ENCODE assay signal across 38 cellular contexts in the genomic region with DNA sequence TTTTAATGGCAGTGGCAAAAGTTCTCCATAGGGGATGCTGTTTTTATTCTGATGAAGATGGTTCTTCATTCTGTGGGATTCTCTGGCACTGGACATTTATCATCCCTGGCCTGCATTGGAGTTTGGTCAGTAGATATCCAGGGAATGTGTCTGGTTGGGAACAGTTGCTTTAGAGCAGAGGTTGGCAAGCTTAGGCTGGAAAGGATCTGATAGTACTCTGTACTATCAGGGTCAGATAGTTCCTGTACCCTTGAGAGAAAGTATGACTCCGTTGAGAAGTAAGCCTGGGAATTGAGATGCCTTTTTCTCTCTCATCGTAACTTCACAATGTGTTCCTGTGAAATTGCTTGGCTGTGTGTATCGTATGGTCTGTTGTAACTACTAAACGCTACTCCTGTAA.
"Had no signal": no experiment of that assay in that cellular context is flagged by ENCODE, and none has a peak within 500 bp of the region (broad histone marks: within the 10 kb centered on the region; RNA-seq: fewer than 3 reads in every experiment).

No MANE protein-coding gene starts in this region.

- H3K9me3 ChIP-seq: adrenal gland, ascending aorta had no signal

- H3K27me3 ChIP-seq: adrenal gland, ascending aorta, cardiac muscle cell had no signal

- H3K4me1 ChIP-seq: adrenal gland, ascending aorta had no signal

- H3K27me3 Mint-ChIP-seq: activated B cell treated with CpG ODN at 0.5 μM for 24 hours; activated CD4-positive, alpha-beta memory T cell treated with anti-CD3 and anti-CD28 coated beads for 36 hours; activated CD4-positive, alpha-beta T cell treated with anti-CD3 and anti-CD28 coated beads, Interleukin-2, amount 10 ng/mL, durations not matched to agents 24 days and 14 days; activated CD8-positive, alpha-beta T cell treated with anti-CD3 and anti-CD28 coated beads for 36 hours; activated naive CD8-positive, alpha-beta T cell treated with anti-CD3 and anti-CD28 coated beads for 36 hours; activated T-helper 17 cell treated with anti-CD3 and anti-CD28 coated beads, Interleukin-2, amount 50 U/mL, for 72 hours; brain; central memory CD8-positive, alpha-beta T cell had no signal

- DNase-seq: activated B cell treated with CpG ODN at 0.5 μM for 24 hours; activated CD4-positive, alpha-beta memory T cell treated with anti-CD3 and anti-CD28 coated beads for 36 hours; activated CD4-positive, alpha-beta T cell treated with anti-CD3 and anti-CD28 coated beads for 4 hours; activated CD4-positive, alpha-beta T cell treated with anti-CD3 and anti-CD28 coated beads, Interleukin-2, amount 10 ng/mL, durations not matched to agents 24 days and 14 days; activated CD4-positive, alpha-beta T cell treated with anti-CD3 and anti-CD28 coated beads, Interleukin-2, amount 50 U/mL, for 1 hour; activated CD4-positive, alpha-beta T cell treated with anti-CD3 and anti-CD28 coated beads, Interleukin-2, amount 50 U/mL, for 4 hours; activated CD4-positive, CD25-positive, alpha-beta regulatory T cell treated with anti-CD3 and anti-CD28 coated beads, Interleukin-2, amount 50 U/mL, for 72 hours; activated CD8-positive, alpha-beta memory T cell treated with anti-CD3 and anti-CD28 coated beads, Interleukin-2, amount 50 U/mL, for 4 hours; activated CD8-positive, alpha-beta T cell treated with anti-CD3 and anti-CD28 coated beads for 36 hours; activated effector memory CD4-positive, alpha-beta T cell treated with anti-CD3 and anti-CD28 coated beads, Interleukin-2, amount 50 U/mL, for 16 hours; activated gamma-delta T cell treated with Interleukin-2 at 50 U/mL for 16 hours; activated naive CD4-positive, alpha-beta T cell; activated naive CD4-positive, alpha-beta T cell treated with anti-CD3 and anti-CD28 coated beads for 36 hours; activated naive CD4-positive, alpha-beta T cell treated with anti-CD3 and anti-CD28 coated beads, Interleukin-2, amount 50 U/mL, for 16 hours; activated naive CD8-positive, alpha-beta T cell treated with anti-CD3 and anti-CD28 coated beads for 36 hours; activated T-cell treated with anti-CD3 and anti-CD28 coated beads for 4 hours; activated T-cell treated with anti-CD3 and anti-CD28 coated beads, Interleukin-2, amount 50 U/mL, for 1 hour; activated T-cell treated with anti-CD3 and anti-CD28 coated beads, Interleukin-2, amount 50 U/mL, for 4 hours; activated T-cell treated with anti-CD3 and anti-CD28 coated beads, Interleukin-2, amount 50 U/mL, for 72 hours; adrenal gland; amygdala; anterior cingulate cortex; caudate nucleus; T-helper 1 cell; T-helper 2 cell; T-helper 9 cell had no signal

- H3K27ac ChIP-seq: adrenal gland, ascending aorta, cardiac muscle cell, VCaP had no signal

- H3K36me3 Mint-ChIP-seq: activated CD4-positive, alpha-beta memory T cell treated with anti-CD3 and anti-CD28 coated beads for 36 hours; activated naive CD4-positive, alpha-beta T cell treated with anti-CD3 and anti-CD28 coated beads, Interleukin-2, amount 50 U/mL, for 72 hours; activated naive CD8-positive, alpha-beta T cell treated with anti-CD3 and anti-CD28 coated beads for 36 hours; brain had no signal

- ATAC-seq: activated CD8-positive, alpha-beta T cell treated with anti-CD3 and anti-CD28 coated beads for 36 hours; activated naive CD4-positive, alpha-beta T cell treated with anti-CD3 and anti-CD28 coated beads, Interleukin-2, amount 50 U/mL, for 72 hours; activated T-cell treated with anti-CD3 and anti-CD28 coated beads, Interleukin-2, amount 50 U/mL, for 4 hours; activated T-cell treated with anti-CD3 and anti-CD28 coated beads, Interleukin-2, amount 50 U/mL, for 72 hours; activated T-helper 17 cell treated with anti-CD3 and anti-CD28 coated beads, Interleukin-2, amount 50 U/mL, for 72 hours had no signal

- H3K4me1 Mint-ChIP-seq: activated B cell treated with CpG ODN at 0.5 μM for 24 hours; activated CD4-positive, alpha-beta T cell treated with anti-CD3 and anti-CD28 coated beads, Interleukin-2, amount 10 ng/mL, durations not matched to agents 24 days and 14 days; activated naive CD8-positive, alpha-beta T cell treated with anti-CD3 and anti-CD28 coated beads for 36 hours; activated T-helper 17 cell treated with anti-CD3 and anti-CD28 coated beads, Interleukin-2, amount 50 U/mL, for 72 hours; brain; central memory CD8-positive, alpha-beta T cell had no signal

- H3K4me3 ChIP-seq: adrenal gland, ascending aorta, cardiac muscle cell had no signal

- H3K4me3 Mint-ChIP-seq: activated B cell treated with CpG ODN at 0.5 μM for 24 hours; activated CD4-positive, alpha-beta memory T cell treated with anti-CD3 and anti-CD28 coated beads for 36 hours; activated CD4-positive, alpha-beta T cell treated with anti-CD3 and anti-CD28 coated beads, Interleukin-2, amount 10 ng/mL, durations not matched to agents 24 days and 14 days; activated CD8-positive, alpha-beta T cell treated with anti-CD3 and anti-CD28 coated beads for 36 hours; activated naive CD4-positive, alpha-beta T cell treated with anti-CD3 and anti-CD28 coated beads for 36 hours; activated naive CD8-positive, alpha-beta T cell treated with anti-CD3 and anti-CD28 coated beads for 36 hours; activated T-cell treated with anti-CD3 and anti-CD28 coated beads, Interleukin-2, amount 50 U/mL, for 4 hours; activated T-cell treated with anti-CD3 and anti-CD28 coated beads, Interleukin-2, amount 50 U/mL, for 72 hours; activated T-helper 1 cell treated with anti-CD3 and anti-CD28 coated beads, Interleukin-12 subunit alpha, Interleukin-12 subunit beta, Interleukin-2, Interleukin-4 antibody, amounts not matched to agents 30 ng/mL and 10 ng/mL and 1 ng/mL, durations not matched to agents 14 hours and 24 hours and 36 hours; activated T-helper 17 cell treated with anti-CD3 and anti-CD28 coated beads, Interleukin-2, amount 50 U/mL, for 72 hours; brain; central memory CD8-positive, alpha-beta T cell; T-helper 1 cell treated with Interleukin-12 subunit alpha and Interleukin-12 subunit beta and Interleukin-4 antibody, amounts not matched to agents 30 μg/mL and 1 μg/mL, for 36 hours; T-helper 2 cell treated with Interferon-gamma antibody and Interleukin-4, amounts not matched to agents 5 μg/mL and 100 μg/mL, for 36 hours had no signal

- H3K9me3 Mint-ChIP-seq: activated B cell treated with CpG ODN at 0.5 μM for 24 hours; activated CD4-positive, alpha-beta T cell treated with anti-CD3 and anti-CD28 coated beads, Interleukin-2, amount 10 ng/mL, durations not matched to agents 24 days and 14 days; activated CD8-positive, alpha-beta T cell treated with anti-CD3 and anti-CD28 coated beads for 36 hours; activated naive CD4-positive, alpha-beta T cell treated with anti-CD3 and anti-CD28 coated beads for 36 hours; activated naive CD4-positive, alpha-beta T cell treated with anti-CD3 and anti-CD28 coated beads, Interleukin-2, amount 50 U/mL, for 72 hours; activated naive CD8-positive, alpha-beta T cell treated with anti-CD3 and anti-CD28 coated beads for 36 hours; activated T-cell treated with anti-CD3 and anti-CD28 coated beads, Interleukin-2, amount 50 U/mL, for 4 hours; activated T-helper 1 cell treated with anti-CD3 and anti-CD28 coated beads, Interleukin-12 subunit alpha, Interleukin-12 subunit beta, Interleukin-2, Interleukin-4 antibody, amounts not matched to agents 30 ng/mL and 10 ng/mL and 1 ng/mL, durations not matched to agents 14 hours and 24 hours and 36 hours; activated T-helper 17 cell treated with anti-CD3 and anti-CD28 coated beads, Interleukin-2, amount 50 U/mL, for 72 hours; T-helper 1 cell treated with Interleukin-12 subunit alpha and Interleukin-12 subunit beta and Interleukin-4 antibody, amounts not matched to agents 30 μg/mL and 1 μg/mL, for 36 hours had no signal

- H3K36me3 ChIP-seq: adrenal gland, ascending aorta, cardiac muscle cell had no signal

- H3K27ac Mint-ChIP-seq: activated B cell treated with CpG ODN at 0.5 μM for 24 hours; activated CD4-positive, alpha-beta memory T cell treated with anti-CD3 and anti-CD28 coated beads for 36 hours; activated CD4-positive, alpha-beta T cell treated with anti-CD3 and anti-CD28 coated beads, Interleukin-2, amount 10 ng/mL, durations not matched to agents 24 days and 14 days; activated CD8-positive, alpha-beta T cell treated with anti-CD3 and anti-CD28 coated beads for 36 hours; activated naive CD4-positive, alpha-beta T cell treated with anti-CD3 and anti-CD28 coated beads for 36 hours; activated naive CD4-positive, alpha-beta T cell treated with anti-CD3 and anti-CD28 coated beads, Interleukin-2, amount 50 U/mL, for 72 hours; activated naive CD8-positive, alpha-beta T cell treated with anti-CD3 and anti-CD28 coated beads for 36 hours; activated T-cell treated with anti-CD3 and anti-CD28 coated beads, Interleukin-2, amount 50 U/mL, for 72 hours; activated T-helper 1 cell treated with anti-CD3 and anti-CD28 coated beads, Interleukin-12 subunit alpha, Interleukin-12 subunit beta, Interleukin-2, Interleukin-4 antibody, amounts not matched to agents 30 ng/mL and 10 ng/mL and 1 ng/mL, durations not matched to agents 14 hours and 24 hours and 36 hours; activated T-helper 17 cell treated with anti-CD3 and anti-CD28 coated beads, Interleukin-2, amount 50 U/mL, for 72 hours; brain; T-helper 1 cell treated with Interleukin-12 subunit alpha and Interleukin-12 subunit beta and Interleukin-4 antibody, amounts not matched to agents 30 μg/mL and 1 μg/mL, for 36 hours; T-helper 2 cell treated with Interferon-gamma antibody and Interleukin-4, amounts not matched to agents 5 μg/mL and 100 μg/mL, for 36 hours had no signal

- FAIRE-seq: bronchial epithelial cell, TTC549 had no signal
